ENCODE assay signal across 14 cellular contexts in genomic region chr9:93300175-93300572, GRCh38.
"Had no signal": no experiment of that assay in that cellular context is flagged by ENCODE, and none has a peak within 500 bp of the region (broad histone marks: within the 10 kb centered on the region; RNA-seq: fewer than 3 reads in every experiment).

No MANE protein-coding gene starts in this region.

- H3K4me2 ChIP-seq: hepatocyte had no signal

- H3K36me3 Mint-ChIP-seq: activated CD4-positive, alpha-beta memory T cell treated with anti-CD3 and anti-CD28 coated beads for 36 hours; activated naive CD4-positive, alpha-beta T cell treated with anti-CD3 and anti-CD28 coated beads, Interleukin-2, amount 10 ng/mL, durations not matched to agents 7 days and 5 days; mesothelial cell of epicardium; stimulated activated effector memory CD8-positive, alpha-beta T cell treated with anti-CD3 and anti-CD28 coated beads, Interleukin-12 subunit alpha, Interleukin-12 subunit beta, amount 100 ng/mL, for 72 hours had no signal

- H3K9me3 ChIP-seq: gastroesophageal sphincter, transverse colon had no signal

- H3K4me3 Mint-ChIP-seq: activated CD4-positive, alpha-beta memory T cell treated with anti-CD3 and anti-CD28 coated beads for 36 hours; activated naive CD4-positive, alpha-beta T cell treated with anti-CD3 and anti-CD28 coated beads, Interleukin-2, amount 10 ng/mL, durations not matched to agents 7 days and 5 days; activated T-helper 1 cell treated with anti-CD3 and anti-CD28 coated beads, Interleukin-12 subunit alpha, Interleukin-12 subunit beta, Interleukin-2, Interleukin-4 antibody, amounts not matched to agents 30 ng/mL and 10 ng/mL and 1 ng/mL, durations not matched to agents 14 hours and 24 hours and 36 hours; mesothelial cell of epicardium; stimulated activated effector memory CD8-positive, alpha-beta T cell treated with anti-CD3 and anti-CD28 coated beads, Interleukin-12 subunit alpha, Interleukin-12 subunit beta, amount 100 ng/mL, for 72 hours had no signal

- H3K9me3 Mint-ChIP-seq: activated CD4-positive, alpha-beta memory T cell treated with anti-CD3 and anti-CD28 coated beads for 36 hours; activated naive CD4-positive, alpha-beta T cell treated with anti-CD3 and anti-CD28 coated beads, Interleukin-2, amount 10 ng/mL, durations not matched to agents 7 days and 5 days; activated T-helper 1 cell treated with anti-CD3 and anti-CD28 coated beads, Interleukin-12 subunit alpha, Interleukin-12 subunit beta, Interleukin-2, Interleukin-4 antibody, amounts not matched to agents 30 ng/mL and 10 ng/mL and 1 ng/mL, durations not matched to agents 14 hours and 24 hours and 36 hours; mesothelial cell of epicardium; stimulated activated effector memory CD8-positive, alpha-beta T cell treated with anti-CD3 and anti-CD28 coated beads, Interleukin-12 subunit alpha, Interleukin-12 subunit beta, amount 100 ng/mL, for 72 hours had no signal

- H3K27ac Mint-ChIP-seq: activated CD4-positive, alpha-beta memory T cell treated with anti-CD3 and anti-CD28 coated beads for 36 hours; activated naive CD4-positive, alpha-beta T cell treated with anti-CD3 and anti-CD28 coated beads, Interleukin-2, amount 10 ng/mL, durations not matched to agents 7 days and 5 days; activated T-helper 1 cell treated with anti-CD3 and anti-CD28 coated beads, Interleukin-12 subunit alpha, Interleukin-12 subunit beta, Interleukin-2, Interleukin-4 antibody, amounts not matched to agents 30 ng/mL and 10 ng/mL and 1 ng/mL, durations not matched to agents 14 hours and 24 hours and 36 hours; mesothelial cell of epicardium; stimulated activated effector memory CD8-positive, alpha-beta T cell treated with anti-CD3 and anti-CD28 coated beads, Interleukin-12 subunit alpha, Interleukin-12 subunit beta, amount 100 ng/mL, for 72 hours had no signal

- ATAC-seq: gastroesophageal sphincter; stimulated activated effector memory CD8-positive, alpha-beta T cell treated with anti-CD3 and anti-CD28 coated beads, Interleukin-12 subunit alpha, Interleukin-12 subunit beta, amount 100 ng/mL, for 72 hours had no signal

- H2AFZ ChIP-seq: hepatocyte had no signal

- H3K4me3 ChIP-seq: gastroesophageal sphincter, hepatocyte, SK-N-MC, transverse colon had no signal

- H3K4me1 Mint-ChIP-seq: mesothelial cell of epicardium had no signal

- H3K27me3 ChIP-seq: gastroesophageal sphincter, hepatocyte, transverse colon had no signal

- FAIRE-seq: small intestine had no signal

- H3K79me2 ChIP-seq: hepatocyte had no signal

- H3K36me3 ChIP-seq: transverse colon had no signal

- H3K27me3 Mint-ChIP-seq: activated CD4-positive, alpha-beta memory T cell treated with anti-CD3 and anti-CD28 coated beads for 36 hours had no signal

- H3K27ac ChIP-seq: epithelial cell of prostate, gastroesophageal sphincter, hepatocyte, SK-N-MC had no signal

- DNase-seq: activated CD4-positive, alpha-beta memory T cell treated with anti-CD3 and anti-CD28 coated beads for 36 hours; activated naive CD4-positive, alpha-beta T cell treated with anti-CD3 and anti-CD28 coated beads, Interleukin-2, amount 10 ng/mL, durations not matched to agents 7 days and 5 days; cortex of kidney; effector CD8-positive, alpha-beta T cell; kidney glomerular epithelial cell had no signal
